ENCODE assay signal across 13 cellular contexts in genomic region chr2:38685116-38685735, GRCh38. TPM values are rescaled to one million over a fixed set of nuclear protein-coding genes. Genes with fewer than 3 reads are reported as not detected.
DNase-seq lines count a peak whose midpoint lies in the region; ATAC-seq and TF ChIP-seq lines count a peak whose summit lies in the region.
"Had no signal": no experiment of that assay in that cellular context is flagged by ENCODE, and none has a peak within 500 bp of the region (broad histone marks: within the 10 kb centered on the region; RNA-seq: fewer than 3 reads in every experiment).

No MANE protein-coding gene starts in this region.

- H3K4me1 ChIP-seq in adrenal gland (replicated peaks in 1 of 2) = peaks cover 27 to 30% of the 10 kb centered on the region in 2 donors

- TF ChIP-seq POLR2A in adrenal gland (IDR thresholded peaks at IDR 0.05) = no peak

- H3K36me3 Mint-ChIP-seq in nephron (ENCODE audit: low read depth) = peaks cover 78% of the 10 kb centered on the region

- no peak overlapping the region for H3K4me3 Mint-ChIP-seq in nephron
- H3K4me3 Mint-ChIP-seq: endodermal cell had no signal

- DNase-seq in Daoy (ENCODE audit: low read depth) (peak; percentile 13), M059J (ENCODE audit: low read depth) (peak; percentile 95), adrenal gland (peak in 2 of 7 donors; percentile 22 to 30), islet precursor cell (no peak), dermis blood vessel endothelial cell (no peak)
- DNase-seq: endodermal cell, hypothalamus, mesendoderm, NCI-H2081, substantia nigra had no signal

- no peaks in the 10 kb centered on the region for H3K9me3 ChIP-seq in adrenal gland (replicated peaks in 1 of 3)

- H3K27me3 Mint-ChIP-seq in nephron (ENCODE audit: low read depth) = no peaks in the 10 kb centered on the region

- peaks cover 7% of the 10 kb centered on the region for H3K4me1 Mint-ChIP-seq in nephron
- H3K4me1 Mint-ChIP-seq: endodermal cell had no signal

- intact Hi-C loops in adrenal gland (cut with DNase I) = no loop called here

- no peaks in the 10 kb centered on the region for H3K27me3 ChIP-seq in adrenal gland

- ATAC-seq in HG03196 (IDR thresholded peaks at IDR 0.05; ENCODE audit: unreplicated experiment) (no peak), HG03045 (IDR thresholded peaks at IDR 0.05; ENCODE audit: unreplicated experiment) (no peak)

- no peak for TF ChIP-seq CTCF in adrenal gland (IDR thresholded peaks at IDR 0.05)
- no peak for TF ChIP-seq CTCF in nephron (IDR thresholded peaks at IDR 0.05; ENCODE audit: unreplicated experiment in 3 of 3)

- 48 to 60% (median 58%) methylated on average over 3 of the region's 3 CpGs for WGBS in adrenal gland, 4 donors

- peak overlapping the region; percentile 70 to 85 (median 75) for H3K27ac ChIP-seq in adrenal gland

- no peaks in the 10 kb centered on the region for H3K9me3 Mint-ChIP-seq in nephron
- H3K9me3 Mint-ChIP-seq: endodermal cell had no signal

- no peak overlapping the region for H3K4me3 ChIP-seq in adrenal gland

- H3K27ac Mint-ChIP-seq in nephron = peak overlapping the region in 2 of 3 experiments; percentile 52 to 68
- H3K27ac Mint-ChIP-seq: endodermal cell had no signal

- H3K36me3 ChIP-seq in adrenal gland (replicated peaks in 1 of 2) = peaks cover 0 to 70% of the 10 kb centered on the region in 2 donors

RNA-seq across cellular contexts. Expression of gene GALM, which starts 19.3 kb away (rescaled TPM):
- 3.3 and 3.6 TPM in 2 replicates for total RNA-seq in Daoy (2014; rRNA removed; shearing (Covaris generic))
- total RNA-seq in M059J (2014; rRNA removed; shearing (Covaris generic)) = 3.1 and 3.7 TPM in 2 replicates
- total RNA-seq in adrenal gland = 100 to 1,000 TPM in 7 of 8 donors, 10 to 100 TPM in 1; 40.0 to 351 (median 178) TPM
- polyA plus RNA-seq in adrenal gland = 100 to 1,000 TPM in 2 of 3 donors, 10 to 100 TPM in 1; 71.8 to 172 (median 127) TPM
- total RNA-seq in dermis blood vessel endothelial cell = 6.3 and 18.2 TPM in 2 replicates

Comparison
In these comparisons a context has a peak if more than half of its experiments do, and no peak if none do; other contexts are left out.
1. DNase-seq: peak in Daoy (single experiment) and M059J (single experiment); none in islet precursor cell (single experiment) and dermis blood vessel endothelial cell (single experiment).